Comparison of ENCODE assay signal across 24 cellular contexts in the genomic region with DNA sequence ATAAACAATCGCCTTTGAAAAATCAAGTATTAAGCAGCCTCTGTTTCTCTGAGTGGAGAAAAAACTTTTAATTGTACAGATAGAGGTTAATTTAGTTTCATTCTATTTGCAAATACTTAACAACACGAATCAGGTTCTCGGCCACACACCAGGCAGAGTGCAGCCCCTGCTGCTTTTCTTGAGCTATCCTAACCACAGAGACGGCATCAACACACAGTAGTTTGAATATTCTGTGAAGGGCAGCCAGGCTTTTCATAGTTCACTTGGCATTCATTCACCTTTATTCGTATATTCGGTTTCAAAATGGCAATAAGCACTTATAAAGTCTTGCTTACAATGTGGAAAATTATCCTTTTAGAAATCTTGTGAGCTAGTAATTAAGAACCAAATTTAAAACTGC. TPM values are rescaled to one million over a fixed set of nuclear protein-coding genes. Genes with fewer than 3 reads are reported as not detected.
DNase-seq lines count a peak whose midpoint lies in the region; ATAC-seq and TF ChIP-seq lines count a peak whose summit lies in the region.
"Had no signal": no experiment of that assay in that cellular context is flagged by ENCODE, and none has a peak within 500 bp of the region (broad histone marks: within the 10 kb centered on the region; RNA-seq: fewer than 3 reads in every experiment).

No MANE protein-coding gene starts in this region.

- peak overlapping the region; percentile 58 for H3K4me3 Mint-ChIP-seq in glutamatergic neuron (ENCODE audit: unreplicated experiment)
- H3K4me3 Mint-ChIP-seq: CD14-positive monocyte had no signal

- intact Hi-C loops in colonic mucosa (cut with DNase I) = no loop called here

- H3K9me3 ChIP-seq in colonic mucosa (no peaks in the 10 kb centered on the region), MG63 (no peaks in the 10 kb centered on the region)

- no peak overlapping the region for H3K4me3 ChIP-seq in colonic mucosa
- H3K4me3 ChIP-seq in MG63 = no peak overlapping the region

- H3K9me3 Mint-ChIP-seq in glutamatergic neuron (ENCODE audit: unreplicated experiment) = peaks cover 6% of the 10 kb centered on the region

- peak; percentile 54 for ATAC-seq in HG02870 (IDR thresholded peaks at IDR 0.05; ENCODE audit: unreplicated experiment)
- ATAC-seq: SK-N-SH treated with all-trans-retinoic acid at 6 μM for 48 hours had no signal

- no peaks in the 10 kb centered on the region for H3K4me1 ChIP-seq in colonic mucosa

- TF ChIP-seq CTCF in glutamatergic neuron (IDR thresholded peaks at IDR 0.05; ENCODE audit: partially characterized antibody, unreplicated experiment) (no peak), colonic mucosa (IDR thresholded peaks at IDR 0.05) (no peak)

- DNase-seq in NCI-H1694 treated with DMSO at 0.1 percent for 48 hours (lab: John Stamatoyannopoulos, UW) (peak; percentile 36), NCI-H1694 (lab: John Stamatoyannopoulos, UW) (no peak), NCI-H748 (lab: John Stamatoyannopoulos, UW; ENCODE audit: unreplicated experiment) (peak; percentile 61), glutamatergic neuron (no peak), SW480 (ENCODE audit: low spot score) (no peak), colonic mucosa (no peak), MG63 (no peak)
- DNase-seq: COR-L47; DMS 273 treated with DMSO at 0.1 percent for 48 hours; DND-41; NCI-H1436 treated with DMSO at 0.1 percent for 48 hours; NCI-H226; NCI-H524; NK-92 treated with Interleukin-12 subunit alpha and Interleukin-12 subunit beta, amount 100 ng/mL, for 24 hours; Right ventricle myocardium superior; T1000 had no signal

- H3K9ac ChIP-seq in colonic mucosa (ENCODE audit: low read depth in 2 of 2, low read length in 2 of 2) = no peak overlapping the region

- H3K36me3 ChIP-seq in colonic mucosa (no peaks in the 10 kb centered on the region), MG63 (no peaks in the 10 kb centered on the region)

- H3K27ac ChIP-seq in colonic mucosa = no peak overlapping the region
- H3K27ac ChIP-seq: 22Rv1, HL-60 had no signal

- peaks cover 10% of the 10 kb centered on the region for H3K27me3 ChIP-seq in colonic mucosa
- peaks cover 29% of the 10 kb centered on the region for H3K27me3 ChIP-seq in MG63

- peaks cover 46% of the 10 kb centered on the region for H3K4me1 Mint-ChIP-seq in glutamatergic neuron (ENCODE audit: low read depth, unreplicated experiment)
- H3K4me1 Mint-ChIP-seq: CD14-positive monocyte had no signal

- no peak overlapping the region for H3K27ac Mint-ChIP-seq in glutamatergic neuron (ENCODE audit: unreplicated experiment)
- H3K27ac Mint-ChIP-seq: CD14-positive monocyte had no signal

- peaks cover 4% of the 10 kb centered on the region for H3K27me3 Mint-ChIP-seq in glutamatergic neuron (ENCODE audit: unreplicated experiment)

- no peaks in the 10 kb centered on the region for H3K36me3 Mint-ChIP-seq in glutamatergic neuron (ENCODE audit: unreplicated experiment)
- H3K36me3 Mint-ChIP-seq: CD14-positive monocyte had no signal

RNA-seq across cellular contexts. Expression of a gene that starts 5.7 kb away (rescaled TPM):
- total RNA-seq in glutamatergic neuron (ENCODE audit: unreplicated experiment) (20.6 TPM), colonic mucosa (under 1 TPM in 1 of 2 donors, not detected in 1; 0.19 TPM)
- not detected in 2 replicates for total RNA-seq in MG63 (2014; rRNA removed; shearing (Covaris generic); ENCODE audit: low replicate concordance)
- total RNA-seq: G401, HT1080, M059J, Right ventricle myocardium superior had no signal

Comparison
In these comparisons a context has a peak if more than half of its experiments do, and no peak if none do; other contexts are left out.
1. DNase-seq: peak in NCI-H1694 treated with DMSO at 0.1 percent for 48 hours (single experiment) and NCI-H748 (single experiment); none in NCI-H1694 (single experiment), glutamatergic neuron (single experiment), SW480 (single experiment), colonic mucosa (single experiment) and MG63 (single experiment).
2. RNA of a gene that starts 5.7 kb away (total RNA-seq): 20.6 TPM in glutamatergic neuron (single experiment); 0.19 TPM in colonic mucosa and not detected in MG63; every median in the first group is over 10 times any median in the second.